In genomic region chr14:37198273-37198598, GRCh38 we compare ENCODE assay signal across 9 cellular contexts. TPM values are rescaled to one million over a fixed set of nuclear protein-coding genes. Genes with fewer than 3 reads are reported as not detected.
DNase-seq lines count a peak whose midpoint lies in the region; ATAC-seq and TF ChIP-seq lines count a peak whose summit lies in the region.
"Had no signal": no experiment of that assay in that cellular context is flagged by ENCODE, and none has a peak within 500 bp of the region (broad histone marks: within the 10 kb centered on the region; RNA-seq: fewer than 3 reads in every experiment).

No MANE protein-coding gene starts in this region.

- H3K4me1 Mint-ChIP-seq in activated T-helper 1 cell treated with anti-CD3 and anti-CD28 coated beads, Interleukin-12 subunit alpha, Interleukin-12 subunit beta, Interleukin-2, Interleukin-4 antibody, amounts not matched to agents 30 ng/mL and 10 ng/mL and 1 ng/mL, durations not matched to agents 14 hours and 24 hours and 36 hours (ENCODE audit: low read depth) = peaks cover 7% of the 10 kb centered on the region

- intact Hi-C loops in activated T-helper 1 cell treated with anti-CD3 and anti-CD28 coated beads, Interleukin-12 subunit alpha, Interleukin-12 subunit beta, Interleukin-2, Interleukin-4 antibody, amounts not matched to agents 30 ng/mL and 10 ng/mL and 1 ng/mL, durations not matched to agents 14 hours and 24 hours and 36 hours (cut with micrococcal nuclease) = no loop called here

- DNase-seq in activated T-helper 1 cell treated with anti-CD3 and anti-CD28 coated beads, Interleukin-12 subunit alpha, Interleukin-12 subunit beta, Interleukin-2, Interleukin-4 antibody, amounts not matched to agents 30 ng/mL and 10 ng/mL and 1 ng/mL, durations not matched to agents 14 hours and 24 hours and 36 hours (ENCODE audit: low spot score) = no peak
- DNase-seq in right atrium auricular region (ENCODE audit: low spot score) = no peak
- no peak for DNase-seq in retinal pigment epithelial cell (ENCODE audit: low read depth)
- DNase-seq in kidney tubule cell (ENCODE audit: low spot score) = no peak
- no peak for DNase-seq in activated CD4-positive, CD25-positive, alpha-beta regulatory T cell treated with anti-CD3 and anti-CD28 coated beads, Interleukin-2, amount 50 U/mL, for 72 hours
- no peak for DNase-seq in A172 (ENCODE audit: low spot score)

- ATAC-seq in GM18909 (IDR thresholded peaks at IDR 0.05; ENCODE audit: poor library complexity, unreplicated experiment) (peak; percentile 12), HG02884 (IDR thresholded peaks at IDR 0.05; ENCODE audit: unreplicated experiment) (no peak)

- H3K4me3 ChIP-seq in right atrium auricular region (peak overlapping the region; percentile 47 to 61), retinal pigment epithelial cell (ENCODE audit: low read length) (peak overlapping the region; percentile 77)

- TF ChIP-seq CTCF in right atrium auricular region (IDR thresholded peaks at IDR 0.05) (peak in 1 of 2 donors; percentile 0), retinal pigment epithelial cell (conservative IDR thresholded peaks at IDR 0.05; ENCODE audit: low read depth, low read length) (no peak)

- no peaks in the 10 kb centered on the region for H3K36me3 Mint-ChIP-seq in activated T-helper 1 cell treated with anti-CD3 and anti-CD28 coated beads, Interleukin-12 subunit alpha, Interleukin-12 subunit beta, Interleukin-2, Interleukin-4 antibody, amounts not matched to agents 30 ng/mL and 10 ng/mL and 1 ng/mL, durations not matched to agents 14 hours and 24 hours and 36 hours (ENCODE audit: low read depth)
- H3K36me3 Mint-ChIP-seq: memory B cell had no signal

- peaks cover 6% of the 10 kb centered on the region for H3K27me3 Mint-ChIP-seq in activated T-helper 1 cell treated with anti-CD3 and anti-CD28 coated beads, Interleukin-12 subunit alpha, Interleukin-12 subunit beta, Interleukin-2, Interleukin-4 antibody, amounts not matched to agents 30 ng/mL and 10 ng/mL and 1 ng/mL, durations not matched to agents 14 hours and 24 hours and 36 hours (ENCODE audit: insufficient read depth)
- H3K27me3 Mint-ChIP-seq: memory B cell had no signal

- H3K4me3 Mint-ChIP-seq in activated T-helper 1 cell treated with anti-CD3 and anti-CD28 coated beads, Interleukin-12 subunit alpha, Interleukin-12 subunit beta, Interleukin-2, Interleukin-4 antibody, amounts not matched to agents 30 ng/mL and 10 ng/mL and 1 ng/mL, durations not matched to agents 14 hours and 24 hours and 36 hours = peak overlapping the region; percentile 7

- no peaks in the 10 kb centered on the region for H3K9me3 ChIP-seq in right atrium auricular region

- H3K27ac ChIP-seq in right atrium auricular region = peak overlapping the region; percentile 88 to 90

- no peaks in the 10 kb centered on the region for H3K36me3 ChIP-seq in right atrium auricular region

- no peaks in the 10 kb centered on the region for H3K4me1 ChIP-seq in right atrium auricular region

- H3K9me3 Mint-ChIP-seq in activated T-helper 1 cell treated with anti-CD3 and anti-CD28 coated beads, Interleukin-12 subunit alpha, Interleukin-12 subunit beta, Interleukin-2, Interleukin-4 antibody, amounts not matched to agents 30 ng/mL and 10 ng/mL and 1 ng/mL, durations not matched to agents 14 hours and 24 hours and 36 hours = no peaks in the 10 kb centered on the region
- H3K9me3 Mint-ChIP-seq: memory B cell had no signal

- H3K27me3 ChIP-seq in right atrium auricular region = no peaks in the 10 kb centered on the region

- H3K27ac Mint-ChIP-seq in activated T-helper 1 cell treated with anti-CD3 and anti-CD28 coated beads, Interleukin-12 subunit alpha, Interleukin-12 subunit beta, Interleukin-2, Interleukin-4 antibody, amounts not matched to agents 30 ng/mL and 10 ng/mL and 1 ng/mL, durations not matched to agents 14 hours and 24 hours and 36 hours = no peak overlapping the region
- H3K27ac Mint-ChIP-seq: memory B cell had no signal

RNA-seq across cellular contexts. Expression of gene MIPOL1, which starts 0.5 kb away (rescaled TPM):
- total RNA-seq in activated T-helper 1 cell treated with anti-CD3 and anti-CD28 coated beads, Interleukin-12 subunit alpha, Interleukin-12 subunit beta, Interleukin-2, Interleukin-4 antibody, amounts not matched to agents 30 ng/mL and 10 ng/mL and 1 ng/mL, durations not matched to agents 14 hours and 24 hours and 36 hours = not detected in 2 replicates
- 1 to 10 TPM; 4.9 to 6.2 TPM for total RNA-seq in right atrium auricular region
- not detected in 2 replicates for total RNA-seq in A172 (2014; rRNA removed; shearing (Covaris generic))

RNA-seq across cellular contexts. Expression of gene SLC25A21, which starts 25.8 kb away (rescaled TPM):
- not detected in 2 replicates for total RNA-seq in activated T-helper 1 cell treated with anti-CD3 and anti-CD28 coated beads, Interleukin-12 subunit alpha, Interleukin-12 subunit beta, Interleukin-2, Interleukin-4 antibody, amounts not matched to agents 30 ng/mL and 10 ng/mL and 1 ng/mL, durations not matched to agents 14 hours and 24 hours and 36 hours
- under 1 TPM; 0.55 to 0.93 TPM for total RNA-seq in right atrium auricular region
- 0.22 TPM in 1 of 2 replicates, not detected in the other for total RNA-seq in A172 (2014; rRNA removed; shearing (Covaris generic))
